8 cellular contexts compared by ENCODE assay signal in genomic region chr21:39182484-39183271, GRCh38. TPM values are rescaled to one million over a fixed set of nuclear protein-coding genes. Genes with fewer than 3 reads are reported as not detected.
A peak's percentile ranks its signal among the peaks of the same experiment; 100 is the strongest.
DNase-seq lines count a peak whose midpoint lies in the region; ATAC-seq lines count a peak whose summit lies in the region.

No MANE protein-coding gene starts in this region.

- no peak overlapping the region for H3K23ac ChIP-seq in trophoblast cell (ENCODE audit: low read length)

- H2AFZ ChIP-seq in trophoblast cell (ENCODE audit: insufficient read depth, low read length, poor library complexity) = peak overlapping the region; percentile 46

- H3K27ac Mint-ChIP-seq in activated CD4-positive, alpha-beta T cell treated with anti-CD3 and anti-CD28 coated beads for 36 hours = peak overlapping the region; percentile 97
- peak overlapping the region; percentile 98 for H3K27ac Mint-ChIP-seq in activated CD8-positive, alpha-beta T cell treated with anti-CD3 and anti-CD28 coated beads, Interleukin-2, amount 10 ng/mL, durations not matched to agents 7 days and 5 days

- no peaks in the 10 kb centered on the region for H3K9me3 Mint-ChIP-seq in activated CD4-positive, alpha-beta T cell treated with anti-CD3 and anti-CD28 coated beads for 36 hours (ENCODE audit: low read depth)
- no peaks in the 10 kb centered on the region for H3K9me3 Mint-ChIP-seq in activated CD8-positive, alpha-beta T cell treated with anti-CD3 and anti-CD28 coated beads, Interleukin-2, amount 10 ng/mL, durations not matched to agents 7 days and 5 days (ENCODE audit: insufficient read depth)

- peak overlapping the region; percentile 22 for H4K12ac ChIP-seq in trophoblast cell (ENCODE audit: low read depth, low read length)

- H2BK120ac ChIP-seq in trophoblast cell (ENCODE audit: insufficient read depth, low read length, poor library complexity) = peak overlapping the region; percentile 45

- WGBS in trophoblast cell (ENCODE audit: extremely low coverage, insufficient coverage, insufficient read length) = no CpG with 5 or more reads among the region's 51 CpGs

- POLR2A ChIA-PET in activated CD4-positive, alpha-beta T cell treated with anti-CD3 and anti-CD28 coated beads for 36 hours (lab: Charles Lee) = interaction anchor here (0.7 to 1.6 kb wide), 6 partner anchors 166 to 414 kb away, joined by 3 to 7 read pairs (median 4); partner anchors contain the start of gene HMGN1
- POLR2A ChIA-PET in activated CD8-positive, alpha-beta T cell treated with anti-CD3 and anti-CD28 coated beads, Interleukin-2, amount 10 ng/mL, durations not matched to agents 7 days and 5 days (lab: Charles Lee) = interaction anchor here (0.7 to 2.6 kb wide), 7 partner anchors 9 to 1619 kb away, joined by 3 to 24 read pairs (median 8); partner anchors contain the start of genes BRWD1 and HMGN1

- H3K79me1 ChIP-seq in trophoblast cell (ENCODE audit: low read length) = peaks cover 11% of the 10 kb centered on the region

- H3K14ac ChIP-seq in trophoblast cell (ENCODE audit: low read length) = peak overlapping the region; percentile 54

- H2BK12ac ChIP-seq in trophoblast cell (ENCODE audit: low read length) = no peak overlapping the region

- H3K18ac ChIP-seq in trophoblast cell (ENCODE audit: low read length) = peak overlapping the region; percentile 60

- H3K4me2 ChIP-seq in trophoblast cell (ENCODE audit: low read length) = peak overlapping the region; percentile 97

- H3K27me3 ChIP-seq in trophoblast cell (ENCODE audit: insufficient read depth, low read length) = no peaks in the 10 kb centered on the region

- DNase-seq in activated CD4-positive, alpha-beta T cell treated with anti-CD3 and anti-CD28 coated beads for 36 hours = no peak
- DNase-seq in activated CD4-positive, alpha-beta T cell treated with anti-CD3 and anti-CD28 coated beads, Interleukin-2, amount 50 U/mL, for 1 hour = no peak
- DNase-seq in activated CD8-positive, alpha-beta T cell treated with anti-CD3 and anti-CD28 coated beads, Interleukin-2, amount 10 ng/mL, durations not matched to agents 7 days and 5 days = peak; percentile 35
- DNase-seq in glomerular visceral epithelial cell (ENCODE audit: extremely low spot score) (peak; percentile 25), trophoblast cell (peak; percentile 4 to 44), NCI-H2107 treated with DMSO at 0.1 percent for 48 hours (lab: John Stamatoyannopoulos, UW; ENCODE audit: unreplicated experiment) (no peak)

- peak; percentile 55 for ATAC-seq in activated CD4-positive, alpha-beta T cell treated with anti-CD3 and anti-CD28 coated beads for 36 hours
- ATAC-seq in HG03432 (IDR thresholded peaks at IDR 0.05; ENCODE audit: unreplicated experiment) (peak; percentile 37), HG03520 (IDR thresholded peaks at IDR 0.05; ENCODE audit: unreplicated experiment) (no peak)
- ATAC-seq in activated CD8-positive, alpha-beta T cell treated with anti-CD3 and anti-CD28 coated beads, Interleukin-2, amount 10 ng/mL, durations not matched to agents 7 days and 5 days = peak; percentile 0

- peak overlapping the region; percentile 29 for H3K27ac ChIP-seq in trophoblast cell (ENCODE audit: low read depth, low read length)

- H3K9me3 ChIP-seq in trophoblast cell (ENCODE audit: insufficient read depth, low read depth, low read length) = no peaks in the 10 kb centered on the region

- intact Hi-C loops in activated CD4-positive, alpha-beta T cell treated with anti-CD3 and anti-CD28 coated beads for 36 hours (cut with DNase I, micrococcal nuclease) = loop anchor here (1.0 to 5.0 kb wide), 12 partner anchors 130 to 1915 kb away; partner anchors contain the start of genes HMGN1 (in 2 of the 2), LCA5L (in 2 of the 2), BRWD1 (in 1 of the 2) and DYRK1A (in 1 of the 2)

- peaks cover 3 to 5% of the 10 kb centered on the region in 2 experiments for H3K36me3 ChIP-seq in trophoblast cell (ENCODE audit: control insufficient read depth in 1 of 2, insufficient read depth in 2 of 2, low read length in 2 of 2)

- CTCF ChIA-PET in activated CD4-positive, alpha-beta T cell treated with anti-CD3 and anti-CD28 coated beads for 36 hours (lab: Charles Lee) = interaction anchor here (0.5 to 1.2 kb wide), 6 partner anchors 10 to 257 kb away, joined by 3 to 6 read pairs (median 4); no protein-coding TSS in a partner anchor
- CTCF ChIA-PET in activated CD8-positive, alpha-beta T cell treated with anti-CD3 and anti-CD28 coated beads, Interleukin-2, amount 10 ng/mL, durations not matched to agents 7 days and 5 days (lab: Charles Lee) = interaction anchor here (1.1 to 2.6 kb wide), 4 partner anchors 8 to 259 kb away, joined by 3 to 11 read pairs (median 4); no protein-coding TSS in a partner anchor

- H3K27me3 Mint-ChIP-seq in activated CD4-positive, alpha-beta T cell treated with anti-CD3 and anti-CD28 coated beads for 36 hours = no peaks in the 10 kb centered on the region
- H3K27me3 Mint-ChIP-seq in activated CD8-positive, alpha-beta T cell treated with anti-CD3 and anti-CD28 coated beads, Interleukin-2, amount 10 ng/mL, durations not matched to agents 7 days and 5 days (ENCODE audit: low read depth) = no peaks in the 10 kb centered on the region

- peak overlapping the region; percentile 92 for H3K9ac ChIP-seq in trophoblast cell (ENCODE audit: low read length)

- peak overlapping the region; percentile 69 for H4K91ac ChIP-seq in trophoblast cell (ENCODE audit: low read depth, low read length)

- H3K4me1 Mint-ChIP-seq in activated CD4-positive, alpha-beta T cell treated with anti-CD3 and anti-CD28 coated beads for 36 hours = peaks cover 56% of the 10 kb centered on the region
- H3K4me1 Mint-ChIP-seq in activated CD8-positive, alpha-beta T cell treated with anti-CD3 and anti-CD28 coated beads, Interleukin-2, amount 10 ng/mL, durations not matched to agents 7 days and 5 days (ENCODE audit: low read depth) = peaks cover 37% of the 10 kb centered on the region

- H3K4me3 Mint-ChIP-seq in activated CD4-positive, alpha-beta T cell treated with anti-CD3 and anti-CD28 coated beads for 36 hours = peak overlapping the region; percentile 95
- peak overlapping the region; percentile 97 for H3K4me3 Mint-ChIP-seq in activated CD8-positive, alpha-beta T cell treated with anti-CD3 and anti-CD28 coated beads, Interleukin-2, amount 10 ng/mL, durations not matched to agents 7 days and 5 days

- H3K36me3 Mint-ChIP-seq in activated CD4-positive, alpha-beta T cell treated with anti-CD3 and anti-CD28 coated beads for 36 hours (ENCODE audit: low read depth) = peaks cover 41% of the 10 kb centered on the region
- H3K36me3 Mint-ChIP-seq in activated CD8-positive, alpha-beta T cell treated with anti-CD3 and anti-CD28 coated beads, Interleukin-2, amount 10 ng/mL, durations not matched to agents 7 days and 5 days (ENCODE audit: low read depth) = peaks cover 34% of the 10 kb centered on the region

- peaks cover 4% of the 10 kb centered on the region in 2 experiments for H3K4me1 ChIP-seq in trophoblast cell (ENCODE audit: control insufficient read depth in 1 of 2, insufficient read depth in 2 of 2, low read length in 2 of 2)

- H4K8ac ChIP-seq in trophoblast cell (ENCODE audit: low read depth, low read length) = peak overlapping the region; percentile 43

- H3K79me2 ChIP-seq in trophoblast cell (ENCODE audit: control insufficient read depth, insufficient read depth, low read length, poor library complexity) = peaks cover 8% of the 10 kb centered on the region

- peak overlapping the region; percentile 96 for H3K4me3 ChIP-seq in trophoblast cell (ENCODE audit: low read depth, low read length)

- H2AK5ac ChIP-seq in trophoblast cell (ENCODE audit: low read length) = peak overlapping the region; percentile 37

- H2BK5ac ChIP-seq in trophoblast cell (ENCODE audit: low read depth, low read length, poor library complexity) = peak overlapping the region; percentile 24

- H3K4ac ChIP-seq in trophoblast cell (ENCODE audit: low read depth, low read length) = peak overlapping the region; percentile 9

RNA-seq across cellular contexts. Expression of gene PSMG1, which starts 0.6 kb away (rescaled TPM):
- 100 to 1,000 TPM; 109 to 123 TPM for total RNA-seq in activated CD4-positive, alpha-beta T cell treated with anti-CD3 and anti-CD28 coated beads for 36 hours
- 10 to 100 TPM; 69.0 to 74.5 TPM for total RNA-seq in activated CD8-positive, alpha-beta T cell treated with anti-CD3 and anti-CD28 coated beads, Interleukin-2, amount 10 ng/mL, durations not matched to agents 7 days and 5 days
- polyA plus RNA-seq in trophoblast cell (2013) = 71.2 and 72.7 TPM in 2 replicates

Comparison
In these comparisons a context has a peak if more than half of its experiments do, and no peak if none do; other contexts are left out.
1. DNase-seq: peak in activated CD8-positive, alpha-beta T cell treated with anti-CD3 and anti-CD28 coated beads, Interleukin-2, amount 10 ng/mL, durations not matched to agents 7 days and 5 days (single experiment), glomerular visceral epithelial cell (single experiment) and trophoblast cell (2 of 2); none in activated CD4-positive, alpha-beta T cell treated with anti-CD3 and anti-CD28 coated beads for 36 hours (single experiment), activated CD4-positive, alpha-beta T cell treated with anti-CD3 and anti-CD28 coated beads, Interleukin-2, amount 50 U/mL, for 1 hour (single experiment) and NCI-H2107 treated with DMSO at 0.1 percent for 48 hours (single experiment).